ENCODE assay signal across 1 cellular context in genomic region chr5:69369369-69370121, GRCh38.
A peak's percentile ranks its signal among the peaks of the same experiment; 100 is the strongest.
TF ChIP-seq lines count a peak whose summit lies in the region.

Gene AK6, minus strand, starts transcription at chr5:69369520. Its CDS starts 30 bp downstream, at chr5:69369490.
Gene RAD17, plus strand, starts transcription at chr5:69369818. Its CDS starts 2,391 bp downstream, at chr5:69372209.
Gene TAF9, minus strand, starts transcription at chr5:69369520. Its CDS starts 3,783 bp downstream, at chr5:69365737.

TF ChIP-seq in HepG2, 621 proteins besides CTCF, POLR2A, EP300 and RAD21 (continued from another document and continues in another):
- TF ChIP-seq ZNF142 (CRISPR knock-in tag; IDR thresholded peaks at IDR 0.05) = 0 out of 2 replicates have a peak, but pooled peaks have one; percentile 66
- peak; percentile 59 for TF ChIP-seq E2F1 (CRISPR knock-in tag; IDR thresholded peaks at IDR 0.05)
- TF ChIP-seq HNF4G (IDR thresholded peaks at IDR 0.05; ENCODE audit: borderline replicate concordance, low read depth, low read length) = peak; percentile 47
- TF ChIP-seq HNF4G (CRISPR knock-in tag; IDR thresholded peaks at IDR 0.05; ENCODE audit: borderline replicate concordance, low read depth) = peak; percentile 90
- 0 out of 2 replicates have a peak, but pooled peaks have one; percentile 14 for TF ChIP-seq ZNF546 (CRISPR knock-in tag; conservative IDR thresholded peaks at IDR 0.05)
- peak; percentile 78; the same call in 1 of the 2 replicates for TF ChIP-seq NFE2L1 (CRISPR knock-in tag; IDR thresholded peaks at IDR 0.05; ENCODE audit: borderline replicate concordance)
- no peak for TF ChIP-seq THAP8 (CRISPR knock-in tag; IDR thresholded peaks at IDR 0.05; ENCODE audit: borderline replicate concordance)
- 0 out of 2 replicates have a peak, but pooled peaks have one; percentile 37 for TF ChIP-seq MED13 (CRISPR knock-in tag; IDR thresholded peaks at IDR 0.05)
- TF ChIP-seq ZBTB40 (IDR thresholded peaks at IDR 0.05) = no peak
- TF ChIP-seq ZBTB40 (CRISPR knock-in tag; IDR thresholded peaks at IDR 0.05) = peak; percentile 77; the same call in 1 of the 2 replicates
- peak; percentile 24; the same call in 1 of the 2 replicates for TF ChIP-seq ZBTB33 (CRISPR knock-in tag; IDR thresholded peaks at IDR 0.05)
- TF ChIP-seq HIC2 (CRISPR knock-in tag; IDR thresholded peaks at IDR 0.05; ENCODE audit: low read depth) = 0 out of 2 replicates have a peak, but pooled peaks have one; percentile 19
- TF ChIP-seq HNRNPK (IDR thresholded peaks at IDR 0.05; ENCODE audit: low read depth, low read length, poor library complexity, severe bottlenecking) = peak; percentile 70
- TF ChIP-seq ZNF788 (CRISPR knock-in tag; IDR thresholded peaks at IDR 0.05; ENCODE audit: borderline replicate concordance) = peak; percentile 86; the same call in 1 of the 2 replicates
- peak; percentile 70; the same call in 1 of the 2 replicates for TF ChIP-seq ZNF710 (CRISPR knock-in tag; IDR thresholded peaks at IDR 0.05; ENCODE audit: borderline replicate concordance)
- peak; percentile 63; the same call in 1 of the 2 replicates for TF ChIP-seq NKX3-1 (CRISPR knock-in tag; IDR thresholded peaks at IDR 0.05)
- 0 out of 2 replicates have a peak, but pooled peaks have one; percentile 1 for TF ChIP-seq GFI1 (CRISPR knock-in tag; IDR thresholded peaks at IDR 0.05; ENCODE audit: borderline replicate concordance)
- TF ChIP-seq TMF1 (CRISPR knock-in tag; IDR thresholded peaks at IDR 0.05; ENCODE audit: low read depth) = peak; percentile 54; the same call in 1 of the 2 replicates
- TF ChIP-seq ZNF746 (CRISPR knock-in tag; IDR thresholded peaks at IDR 0.05) = peak; percentile 44; the same call in 1 of the 2 replicates
- TF ChIP-seq ZNF75D (CRISPR knock-in tag; IDR thresholded peaks at IDR 0.05; ENCODE audit: borderline replicate concordance) = no peak
- no peak for TF ChIP-seq NCOA2 (CRISPR knock-in tag; IDR thresholded peaks at IDR 0.05)
- TF ChIP-seq THAP7 (CRISPR knock-in tag; IDR thresholded peaks at IDR 0.05) = peak; percentile 39; the same call in 1 of the 2 replicates
- TF ChIP-seq MXD1 (CRISPR knock-in tag; IDR thresholded peaks at IDR 0.05) = peak; percentile 91
